ENCODE assay signal across 2 cellular contexts in the genomic region with DNA sequence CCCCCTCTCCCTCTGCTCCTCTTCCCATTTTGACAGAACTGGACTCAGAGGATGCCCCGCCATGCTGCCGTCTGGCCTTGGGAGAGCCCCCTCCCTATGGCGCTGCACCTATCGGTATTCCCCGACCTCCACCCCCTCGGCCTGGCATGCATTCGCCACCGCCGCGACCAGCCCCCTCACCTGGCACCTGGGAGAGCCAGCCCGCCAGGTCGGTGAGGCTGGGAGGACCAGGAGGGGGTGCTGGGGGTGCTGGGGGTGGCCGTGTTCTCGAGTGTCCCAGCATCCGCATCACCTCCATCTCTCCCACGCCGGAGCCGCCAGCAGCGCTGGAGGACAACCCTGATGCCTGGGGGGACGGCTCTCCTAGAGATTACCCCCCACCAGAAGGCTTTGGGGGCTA.
TF ChIP-seq lines count a peak whose summit lies in the region.

No MANE protein-coding gene starts in this region.

TF ChIP-seq in IMR-90, 13 proteins besides CTCF, POLR2A, EP300 and RAD21:
- TF ChIP-seq, protein P1, sequence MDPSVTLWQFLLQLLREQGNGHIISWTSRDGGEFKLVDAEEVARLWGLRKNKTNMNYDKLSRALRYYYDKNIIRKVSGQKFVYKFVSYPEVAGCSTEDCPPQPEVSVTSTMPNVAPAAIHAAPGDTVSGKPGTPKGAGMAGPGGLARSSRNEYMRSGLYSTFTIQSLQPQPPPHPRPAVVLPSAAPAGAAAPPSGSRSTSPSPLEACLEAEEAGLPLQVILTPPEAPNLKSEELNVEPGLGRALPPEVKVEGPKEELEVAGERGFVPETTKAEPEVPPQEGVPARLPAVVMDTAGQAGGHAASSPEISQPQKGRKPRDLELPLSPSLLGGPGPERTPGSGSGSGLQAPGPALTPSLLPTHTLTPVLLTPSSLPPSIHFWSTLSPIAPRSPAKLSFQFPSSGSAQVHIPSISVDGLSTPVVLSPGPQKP (IDR thresholded peaks at IDR 0.05; ENCODE audit: borderline replicate concordance, low read depth, low read length): no peak
- TF ChIP-seq CEBPB (IDR thresholded peaks at IDR 0.05; ENCODE audit: low read depth, low read length) (no peak), MAZ (IDR thresholded peaks at IDR 0.05; ENCODE audit: borderline replicate concordance, low read depth, low read length) (no peak), CHD1 (IDR thresholded peaks at IDR 0.05; ENCODE audit: low read depth, low read length) (no peak), SMC3 (IDR thresholded peaks at IDR 0.05; ENCODE audit: low read depth, low read length) (no peak), MAFK (IDR thresholded peaks at IDR 0.05; ENCODE audit: low read depth, low read length) (no peak), MXI1 (IDR thresholded peaks at IDR 0.05; ENCODE audit: borderline replicate concordance, low read depth, low read length) (no peak), RCOR1 (IDR thresholded peaks at IDR 0.05; ENCODE audit: insufficient replicate concordance, low read length) (no peak), RFX5 (IDR thresholded peaks at IDR 0.05; ENCODE audit: low read depth, low read length) (no peak), NFE2L2 (IDR thresholded peaks at IDR 0.05; ENCODE audit: low read depth, low read length) (no peak), FOS (IDR thresholded peaks at IDR 0.05; ENCODE audit: low read depth, low read length) (no peak), BHLHE40 (IDR thresholded peaks at IDR 0.05; ENCODE audit: low read depth, low read length) (no peak)
- TF ChIP-seq, protein P2, sequence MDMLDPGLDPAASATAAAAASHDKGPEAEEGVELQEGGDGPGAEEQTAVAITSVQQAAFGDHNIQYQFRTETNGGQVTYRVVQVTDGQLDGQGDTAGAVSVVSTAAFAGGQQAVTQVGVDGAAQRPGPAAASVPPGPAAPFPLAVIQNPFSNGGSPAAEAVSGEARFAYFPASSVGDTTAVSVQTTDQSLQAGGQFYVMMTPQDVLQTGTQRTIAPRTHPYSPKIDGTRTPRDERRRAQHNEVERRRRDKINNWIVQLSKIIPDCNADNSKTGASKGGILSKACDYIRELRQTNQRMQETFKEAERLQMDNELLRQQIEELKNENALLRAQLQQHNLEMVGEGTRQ (IDR thresholded peaks at IDR 0.05; ENCODE audit: low read depth, low read length): no peak

TF ChIP-seq in endothelial cell of umbilical vein, 7 proteins besides CTCF, POLR2A, EP300 and RAD21:
- TF ChIP-seq EZH2 (IDR thresholded peaks at IDR 0.05; ENCODE audit: borderline replicate concordance, low read depth, low read length, severe bottlenecking) (no peak), JUN (IDR thresholded peaks at IDR 0.05; ENCODE audit: borderline replicate concordance, insufficient read depth, insufficient read length, low read depth) (no peak), FOS (IDR thresholded peaks at IDR 0.05; ENCODE audit: borderline replicate concordance, insufficient read depth, low read length) (no peak), GATA2 (IDR thresholded peaks at IDR 0.05; ENCODE audit: insufficient read depth, insufficient read length, low read depth, low read length) (no peak), MYC (IDR thresholded peaks at IDR 0.05; ENCODE audit: low read depth, low read length) (no peak), POLR2AphosphoS5 (IDR thresholded peaks at IDR 0.05; ENCODE audit: insufficient read depth, low read depth, low read length) (no peak)
- TF ChIP-seq, protein P3, sequence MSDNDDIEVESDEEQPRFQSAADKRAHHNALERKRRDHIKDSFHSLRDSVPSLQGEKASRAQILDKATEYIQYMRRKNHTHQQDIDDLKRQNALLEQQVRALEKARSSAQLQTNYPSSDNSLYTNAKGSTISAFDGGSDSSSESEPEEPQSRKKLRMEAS (IDR thresholded peaks at IDR 0.05; ENCODE audit: insufficient read depth, insufficient read length): no peak
